ENCODE assay signal across 1 cellular context in genomic region chr3:122948398-122948797, GRCh38.
TF ChIP-seq lines count a peak whose summit lies in the region.

No MANE protein-coding gene starts in this region.

TF ChIP-seq in GM23338, 12 proteins besides CTCF, POLR2A, EP300 and RAD21 (continued from another document):
- TF ChIP-seq, protein P1, sequence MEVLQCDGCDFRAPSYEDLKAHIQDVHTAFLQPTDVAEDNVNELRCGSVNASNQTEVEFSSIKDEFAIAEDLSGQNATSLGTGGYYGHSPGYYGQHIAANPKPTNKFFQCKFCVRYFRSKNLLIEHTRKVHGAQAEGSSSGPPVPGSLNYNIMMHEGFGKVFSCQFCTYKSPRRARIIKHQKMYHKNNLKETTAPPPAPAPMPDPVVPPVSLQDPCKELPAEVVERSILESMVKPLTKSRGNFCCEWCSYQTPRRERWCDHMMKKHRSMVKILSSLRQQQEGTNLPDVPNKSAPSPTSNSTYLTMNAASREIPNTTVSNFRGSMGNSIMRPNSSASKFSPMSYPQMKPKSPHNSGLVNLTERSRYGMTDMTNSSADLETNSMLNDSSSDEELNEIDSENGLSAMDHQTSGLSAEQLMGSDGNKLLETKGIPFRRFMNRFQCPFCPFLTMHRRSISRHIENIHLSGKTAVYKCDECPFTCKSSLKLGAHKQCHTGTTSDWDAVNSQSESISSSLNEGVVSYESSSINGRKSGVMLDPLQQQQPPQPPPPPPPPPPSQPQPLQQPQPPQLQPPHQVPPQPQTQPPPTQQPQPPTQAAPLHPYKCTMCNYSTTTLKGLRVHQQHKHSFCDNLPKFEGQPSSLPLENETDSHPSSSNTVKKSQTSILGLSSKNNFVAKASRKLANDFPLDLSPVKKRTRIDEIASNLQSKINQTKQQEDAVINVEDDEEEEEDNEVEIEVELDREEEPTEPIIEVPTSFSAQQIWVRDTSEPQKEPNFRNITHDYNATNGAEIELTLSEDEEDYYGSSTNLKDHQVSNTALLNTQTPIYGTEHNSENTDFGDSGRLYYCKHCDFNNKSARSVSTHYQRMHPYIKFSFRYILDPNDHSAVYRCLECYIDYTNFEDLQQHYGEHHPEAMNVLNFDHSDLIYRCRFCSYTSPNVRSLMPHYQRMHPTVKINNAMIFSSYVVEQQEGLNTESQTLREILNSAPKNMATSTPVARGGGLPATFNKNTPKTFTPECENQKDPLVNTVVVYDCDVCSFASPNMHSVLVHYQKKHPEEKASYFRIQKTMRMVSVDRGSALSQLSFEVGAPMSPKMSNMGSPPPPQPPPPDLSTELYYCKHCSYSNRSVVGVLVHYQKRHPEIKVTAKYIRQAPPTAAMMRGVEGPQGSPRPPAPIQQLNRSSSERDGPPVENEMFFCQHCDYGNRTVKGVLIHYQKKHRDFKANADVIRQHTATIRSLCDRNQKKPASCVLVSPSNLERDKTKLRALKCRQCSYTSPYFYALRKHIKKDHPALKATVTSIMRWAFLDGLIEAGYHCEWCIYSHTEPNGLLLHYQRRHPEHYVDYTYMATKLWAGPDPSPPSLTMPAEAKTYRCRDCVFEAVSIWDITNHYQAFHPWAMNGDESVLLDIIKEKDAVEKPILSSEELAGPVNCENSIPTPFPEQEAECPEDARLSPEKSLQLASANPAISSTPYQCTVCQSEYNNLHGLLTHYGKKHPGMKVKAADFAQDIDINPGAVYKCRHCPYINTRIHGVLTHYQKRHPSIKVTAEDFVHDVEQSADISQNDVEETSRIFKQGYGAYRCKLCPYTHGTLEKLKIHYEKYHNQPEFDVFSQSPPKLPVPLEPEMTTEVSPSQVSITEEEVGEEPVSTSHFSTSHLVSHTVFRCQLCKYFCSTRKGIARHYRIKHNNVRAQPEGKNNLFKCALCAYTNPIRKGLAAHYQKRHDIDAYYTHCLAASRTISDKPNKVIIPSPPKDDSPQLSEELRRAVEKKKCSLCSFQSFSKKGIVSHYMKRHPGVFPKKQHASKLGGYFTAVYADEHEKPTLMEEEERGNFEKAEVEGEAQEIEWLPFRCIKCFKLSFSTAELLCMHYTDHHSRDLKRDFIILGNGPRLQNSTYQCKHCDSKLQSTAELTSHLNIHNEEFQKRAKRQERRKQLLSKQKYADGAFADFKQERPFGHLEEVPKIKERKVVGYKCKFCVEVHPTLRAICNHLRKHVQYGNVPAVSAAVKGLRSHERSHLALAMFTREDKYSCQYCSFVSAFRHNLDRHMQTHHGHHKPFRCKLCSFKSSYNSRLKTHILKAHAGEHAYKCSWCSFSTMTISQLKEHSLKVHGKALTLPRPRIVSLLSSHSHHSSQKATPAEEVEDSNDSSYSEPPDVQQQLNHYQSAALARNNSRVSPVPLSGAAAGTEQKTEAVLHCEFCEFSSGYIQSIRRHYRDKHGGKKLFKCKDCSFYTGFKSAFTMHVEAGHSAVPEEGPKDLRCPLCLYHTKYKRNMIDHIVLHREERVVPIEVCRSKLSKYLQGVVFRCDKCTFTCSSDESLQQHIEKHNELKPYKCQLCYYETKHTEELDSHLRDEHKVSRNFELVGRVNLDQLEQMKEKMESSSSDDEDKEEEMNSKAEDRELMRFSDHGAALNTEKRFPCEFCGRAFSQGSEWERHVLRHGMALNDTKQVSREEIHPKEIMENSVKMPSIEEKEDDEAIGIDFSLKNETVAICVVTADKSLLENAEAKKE (CRISPR knock-in tag; IDR thresholded peaks at IDR 0.05) = no peak
- no peak for TF ChIP-seq EZH2 (IDR thresholded peaks at IDR 0.05; ENCODE audit: low read depth, unreplicated experiment)
